36 cellular contexts compared by ENCODE assay signal in the genomic region with DNA sequence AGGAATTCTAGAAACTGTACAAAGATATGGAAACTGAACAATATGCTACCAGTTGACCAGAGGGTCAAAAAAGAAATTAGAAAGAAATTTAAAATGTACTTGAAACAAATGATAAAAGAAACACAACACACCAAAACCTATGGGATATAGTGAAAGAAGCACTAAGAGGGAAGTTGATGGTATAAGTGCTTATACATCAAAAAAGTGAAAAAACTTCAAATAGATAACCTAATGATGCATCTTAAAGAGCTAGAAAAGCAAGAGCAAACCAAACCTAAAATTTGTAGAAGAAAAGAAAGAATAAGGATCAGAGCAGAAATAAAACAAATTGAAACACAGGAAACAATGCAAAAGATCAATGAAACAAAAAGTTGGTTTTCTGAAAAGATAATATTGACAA.
"Had no signal": no experiment of that assay in that cellular context is flagged by ENCODE, and none has a peak within 500 bp of the region (broad histone marks: within the 10 kb centered on the region; RNA-seq: fewer than 3 reads in every experiment).

No MANE protein-coding gene starts in this region.

- H3K27ac Mint-ChIP-seq: activated B cell treated with CpG ODN at 0.5 μM for 24 hours; activated CD4-positive, alpha-beta memory T cell treated with anti-CD3 and anti-CD28 coated beads for 36 hours; activated CD4-positive, alpha-beta T cell treated with anti-CD3 and anti-CD28 coated beads, Interleukin-2, amount 10 ng/mL, durations not matched to agents 24 days and 14 days; activated CD8-positive, alpha-beta T cell treated with anti-CD3 and anti-CD28 coated beads for 36 hours; activated naive CD4-positive, alpha-beta T cell treated with anti-CD3 and anti-CD28 coated beads for 36 hours; activated naive CD4-positive, alpha-beta T cell treated with anti-CD3 and anti-CD28 coated beads, Interleukin-2, amount 50 U/mL, for 72 hours; activated naive CD8-positive, alpha-beta T cell treated with anti-CD3 and anti-CD28 coated beads for 36 hours; activated T-cell treated with anti-CD3 and anti-CD28 coated beads, Interleukin-2, amount 50 U/mL, for 72 hours; activated T-helper 2 cell treated with anti-CD3 and anti-CD28 coated beads, Interferon-gamma antibody, Interleukin-2, Interleukin-4, amounts not matched to agents 10 μg/mL and 5 μg/mL and 100 μg/mL, durations not matched to agents 14 hours and 24 hours and 36 hours; T-helper 1 cell treated with Interleukin-12 subunit alpha and Interleukin-12 subunit beta and Interleukin-4 antibody, amounts not matched to agents 30 μg/mL and 1 μg/mL, for 36 hours; T-helper 2 cell treated with Interferon-gamma antibody and Interleukin-4, amounts not matched to agents 5 μg/mL and 100 μg/mL, for 36 hours had no signal

- ATAC-seq: activated CD8-positive, alpha-beta T cell treated with anti-CD3 and anti-CD28 coated beads for 36 hours; activated naive CD4-positive, alpha-beta T cell treated with anti-CD3 and anti-CD28 coated beads, Interleukin-2, amount 50 U/mL, for 72 hours; activated T-cell treated with anti-CD3 and anti-CD28 coated beads, Interleukin-2, amount 50 U/mL, for 4 hours; activated T-cell treated with anti-CD3 and anti-CD28 coated beads, Interleukin-2, amount 50 U/mL, for 72 hours; body of pancreas had no signal

- H3K4me3 Mint-ChIP-seq: activated B cell treated with CpG ODN at 0.5 μM for 24 hours; activated CD4-positive, alpha-beta memory T cell treated with anti-CD3 and anti-CD28 coated beads for 36 hours; activated CD4-positive, alpha-beta T cell treated with anti-CD3 and anti-CD28 coated beads, Interleukin-2, amount 10 ng/mL, durations not matched to agents 24 days and 14 days; activated CD8-positive, alpha-beta T cell treated with anti-CD3 and anti-CD28 coated beads for 36 hours; activated naive CD4-positive, alpha-beta T cell treated with anti-CD3 and anti-CD28 coated beads for 36 hours; activated naive CD8-positive, alpha-beta T cell treated with anti-CD3 and anti-CD28 coated beads for 36 hours; activated T-cell treated with anti-CD3 and anti-CD28 coated beads, Interleukin-2, amount 50 U/mL, for 4 hours; activated T-cell treated with anti-CD3 and anti-CD28 coated beads, Interleukin-2, amount 50 U/mL, for 72 hours; T-helper 1 cell treated with Interleukin-12 subunit alpha and Interleukin-12 subunit beta and Interleukin-4 antibody, amounts not matched to agents 30 μg/mL and 1 μg/mL, for 36 hours; T-helper 2 cell treated with Interferon-gamma antibody and Interleukin-4, amounts not matched to agents 5 μg/mL and 100 μg/mL, for 36 hours had no signal

- H3K36me3 ChIP-seq: adrenal gland, brain microvascular endothelial cell, breast epithelium had no signal

- H3K4me1 ChIP-seq: adrenal gland, body of pancreas, breast epithelium had no signal

- DNase-seq: activated B cell treated with CpG ODN at 0.5 μM for 24 hours; activated CD4-positive, alpha-beta memory T cell treated with anti-CD3 and anti-CD28 coated beads for 36 hours; activated CD4-positive, alpha-beta T cell treated with anti-CD3 and anti-CD28 coated beads for 4 hours; activated CD4-positive, alpha-beta T cell treated with anti-CD3 and anti-CD28 coated beads, Interleukin-2, amount 10 ng/mL, durations not matched to agents 24 days and 14 days; activated CD4-positive, alpha-beta T cell treated with anti-CD3 and anti-CD28 coated beads, Interleukin-2, amount 50 U/mL, for 1 hour; activated CD4-positive, alpha-beta T cell treated with anti-CD3 and anti-CD28 coated beads, Interleukin-2, amount 50 U/mL, for 4 hours; activated CD4-positive, CD25-positive, alpha-beta regulatory T cell treated with anti-CD3 and anti-CD28 coated beads, Interleukin-2, amount 50 U/mL, for 72 hours; activated CD8-positive, alpha-beta memory T cell treated with anti-CD3 and anti-CD28 coated beads, Interleukin-2, amount 50 U/mL, for 4 hours; activated CD8-positive, alpha-beta T cell treated with anti-CD3 and anti-CD28 coated beads for 36 hours; activated effector memory CD4-positive, alpha-beta T cell treated with anti-CD3 and anti-CD28 coated beads, Interleukin-2, amount 50 U/mL, for 16 hours; activated gamma-delta T cell treated with Interleukin-2 at 50 U/mL for 16 hours; activated naive CD4-positive, alpha-beta T cell; activated naive CD4-positive, alpha-beta T cell treated with anti-CD3 and anti-CD28 coated beads for 36 hours; activated naive CD4-positive, alpha-beta T cell treated with anti-CD3 and anti-CD28 coated beads, Interleukin-2, amount 50 U/mL, for 16 hours; activated naive CD8-positive, alpha-beta T cell treated with anti-CD3 and anti-CD28 coated beads for 36 hours; activated T-cell treated with anti-CD3 and anti-CD28 coated beads for 4 hours; activated T-cell treated with anti-CD3 and anti-CD28 coated beads, Interleukin-2, amount 50 U/mL, for 1 hour; activated T-cell treated with anti-CD3 and anti-CD28 coated beads, Interleukin-2, amount 50 U/mL, for 4 hours; activated T-cell treated with anti-CD3 and anti-CD28 coated beads, Interleukin-2, amount 50 U/mL, for 72 hours; adrenal gland; amniotic stem cell; aorta; body of pancreas; brain microvascular endothelial cell; central memory CD4-positive, alpha-beta T cell; T-helper 1 cell; T-helper 2 cell; T-helper 9 cell had no signal

- H3K27ac ChIP-seq: adrenal gland, body of pancreas, brain microvascular endothelial cell, breast epithelium, VCaP had no signal

- H3K9me3 Mint-ChIP-seq: activated T-helper 2 cell treated with anti-CD3 and anti-CD28 coated beads, Interferon-gamma antibody, Interleukin-2, Interleukin-4, amounts not matched to agents 10 μg/mL and 5 μg/mL and 100 μg/mL, durations not matched to agents 14 hours and 24 hours and 36 hours had no signal

- H3K27me3 ChIP-seq: adrenal gland, body of pancreas, brain microvascular endothelial cell, breast epithelium had no signal

- H3K27me3 Mint-ChIP-seq: activated B cell treated with CpG ODN at 0.5 μM for 24 hours; activated CD4-positive, alpha-beta memory T cell treated with anti-CD3 and anti-CD28 coated beads for 36 hours; activated CD8-positive, alpha-beta T cell treated with anti-CD3 and anti-CD28 coated beads for 36 hours; activated naive CD8-positive, alpha-beta T cell treated with anti-CD3 and anti-CD28 coated beads for 36 hours had no signal

- H3K4me1 Mint-ChIP-seq: activated B cell treated with CpG ODN at 0.5 μM for 24 hours; activated CD4-positive, alpha-beta T cell treated with anti-CD3 and anti-CD28 coated beads, Interleukin-2, amount 10 ng/mL, durations not matched to agents 24 days and 14 days; activated naive CD8-positive, alpha-beta T cell treated with anti-CD3 and anti-CD28 coated beads for 36 hours had no signal

- FAIRE-seq: astrocyte, TTC549 had no signal

- H3K9me3 ChIP-seq: adrenal gland, body of pancreas had no signal

- H3K4me3 ChIP-seq: adrenal gland, body of pancreas, breast epithelium had no signal
